Comparison of ENCODE assay signal across 1 cellular context in the genomic region with DNA sequence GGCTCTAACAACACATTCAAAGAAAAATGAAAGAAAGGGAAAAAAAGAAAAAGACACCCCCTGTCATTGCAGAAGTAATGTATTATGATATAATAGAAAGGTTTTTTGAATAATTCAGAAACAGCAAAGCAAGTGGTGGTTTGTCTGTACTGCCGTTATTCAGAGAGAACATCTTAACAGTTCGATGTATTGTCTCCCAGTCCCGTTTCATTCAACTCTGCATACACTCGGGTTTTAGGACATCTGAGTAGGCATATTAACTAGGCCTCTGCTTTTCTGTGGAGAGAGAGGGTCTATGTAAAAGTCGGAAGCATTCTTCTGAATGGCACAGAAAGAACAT.
TF ChIP-seq lines count a peak whose summit lies in the region.

No MANE protein-coding gene starts in this region.

TF ChIP-seq in HepG2, 621 proteins besides CTCF, POLR2A, EP300 and RAD21 (continued from another document):
- TF ChIP-seq RERE (CRISPR knock-in tag; IDR thresholded peaks at IDR 0.05; ENCODE audit: low read depth) (no peak), MXD4 (CRISPR knock-in tag; IDR thresholded peaks at IDR 0.05) (0 out of 2 replicates have a peak, but pooled peaks have one; percentile 7), RNF2 (conservative IDR thresholded peaks at IDR 0.05; ENCODE audit: low read depth) (no peak), ZFP90 (CRISPR knock-in tag; IDR thresholded peaks at IDR 0.05; ENCODE audit: borderline replicate concordance) (no peak), ZFX (CRISPR knock-in tag; IDR thresholded peaks at IDR 0.05; ENCODE audit: low read depth) (peak; percentile 38; the same call in 1 of the 2 replicates), ZNF18 (CRISPR knock-in tag; IDR thresholded peaks at IDR 0.05; ENCODE audit: insufficient replicate concordance) (no peak), MAFF (IDR thresholded peaks at IDR 0.05; ENCODE audit: low read depth, low read length) (0 out of 2 replicates have a peak, but pooled peaks have one; percentile 14)
TF ChIP-seq in HepG2: peak in this region for 4.
